ENCODE assay signal across 1 cellular context in genomic region chr9:84323777-84324317, GRCh38.
TF ChIP-seq lines count a peak whose summit lies in the region.

No MANE protein-coding gene starts in this region.

TF ChIP-seq in IMR-90, 13 proteins besides CTCF, POLR2A, EP300 and RAD21:
- no peak for TF ChIP-seq BHLHE40 (IDR thresholded peaks at IDR 0.05; ENCODE audit: low read depth, low read length)
- no peak for TF ChIP-seq SMC3 (IDR thresholded peaks at IDR 0.05; ENCODE audit: low read depth, low read length)
- no peak for TF ChIP-seq RFX5 (IDR thresholded peaks at IDR 0.05; ENCODE audit: low read depth, low read length)
- no peak for TF ChIP-seq MAZ (IDR thresholded peaks at IDR 0.05; ENCODE audit: borderline replicate concordance, low read depth, low read length)
- no peak for TF ChIP-seq RCOR1 (IDR thresholded peaks at IDR 0.05; ENCODE audit: insufficient replicate concordance, low read length)
- no peak for TF ChIP-seq MAFK (IDR thresholded peaks at IDR 0.05; ENCODE audit: low read depth, low read length)
- TF ChIP-seq USF2 (IDR thresholded peaks at IDR 0.05; ENCODE audit: low read depth, low read length): no peak
- no peak for TF ChIP-seq NFE2L2 (IDR thresholded peaks at IDR 0.05; ENCODE audit: low read depth, low read length)
- no peak for TF ChIP-seq CEBPB (IDR thresholded peaks at IDR 0.05; ENCODE audit: low read depth, low read length)
- no peak for TF ChIP-seq MXI1 (IDR thresholded peaks at IDR 0.05; ENCODE audit: borderline replicate concordance, low read depth, low read length)
- TF ChIP-seq FOS (IDR thresholded peaks at IDR 0.05; ENCODE audit: low read depth, low read length): no peak
- no peak for TF ChIP-seq ELK1 (IDR thresholded peaks at IDR 0.05; ENCODE audit: borderline replicate concordance, low read depth, low read length)
- no peak for TF ChIP-seq CHD1 (IDR thresholded peaks at IDR 0.05; ENCODE audit: low read depth, low read length)
